ENCODE assay signal across 1 cellular context in the genomic region with DNA sequence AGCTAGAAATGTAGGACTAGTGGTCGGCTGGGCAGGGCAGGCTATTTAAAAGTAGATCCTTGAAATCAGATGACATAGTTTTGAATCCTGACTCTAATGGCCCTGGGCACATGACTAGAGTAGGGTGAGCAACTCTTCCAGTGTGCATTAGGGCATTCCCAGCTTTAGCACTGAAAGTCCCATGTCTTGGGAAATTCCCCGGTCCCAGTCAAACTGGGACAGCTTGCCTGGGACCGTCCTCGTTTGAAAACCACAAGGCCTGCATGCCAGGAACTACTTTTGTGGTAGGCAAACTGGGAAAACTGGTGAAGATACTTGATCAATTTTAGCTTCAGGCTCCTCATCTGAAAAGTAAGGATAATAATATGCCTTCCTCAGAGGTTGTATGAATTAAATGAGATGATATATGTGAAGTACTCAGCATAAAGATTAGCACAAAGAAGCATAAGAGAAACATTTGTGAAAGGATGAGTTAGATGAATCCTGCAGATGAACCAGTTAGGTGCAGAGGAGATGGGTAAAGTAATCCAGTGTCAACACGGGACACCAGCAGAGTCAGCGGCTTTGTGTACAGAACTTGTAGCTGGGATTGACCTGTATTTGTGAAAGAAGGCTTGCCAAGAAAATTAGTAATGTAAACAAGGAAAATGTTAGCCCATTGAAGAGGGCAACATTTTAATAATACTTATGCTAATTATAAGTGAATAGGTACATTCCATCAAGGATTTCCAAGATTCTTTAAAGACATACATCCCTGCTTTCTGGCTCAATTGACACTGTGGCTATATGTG.
TF ChIP-seq lines count a peak whose summit lies in the region.

No MANE protein-coding gene starts in this region.

TF ChIP-seq in GM23338, 12 proteins besides CTCF, POLR2A, EP300 and RAD21:
- TF ChIP-seq, protein P1, sequence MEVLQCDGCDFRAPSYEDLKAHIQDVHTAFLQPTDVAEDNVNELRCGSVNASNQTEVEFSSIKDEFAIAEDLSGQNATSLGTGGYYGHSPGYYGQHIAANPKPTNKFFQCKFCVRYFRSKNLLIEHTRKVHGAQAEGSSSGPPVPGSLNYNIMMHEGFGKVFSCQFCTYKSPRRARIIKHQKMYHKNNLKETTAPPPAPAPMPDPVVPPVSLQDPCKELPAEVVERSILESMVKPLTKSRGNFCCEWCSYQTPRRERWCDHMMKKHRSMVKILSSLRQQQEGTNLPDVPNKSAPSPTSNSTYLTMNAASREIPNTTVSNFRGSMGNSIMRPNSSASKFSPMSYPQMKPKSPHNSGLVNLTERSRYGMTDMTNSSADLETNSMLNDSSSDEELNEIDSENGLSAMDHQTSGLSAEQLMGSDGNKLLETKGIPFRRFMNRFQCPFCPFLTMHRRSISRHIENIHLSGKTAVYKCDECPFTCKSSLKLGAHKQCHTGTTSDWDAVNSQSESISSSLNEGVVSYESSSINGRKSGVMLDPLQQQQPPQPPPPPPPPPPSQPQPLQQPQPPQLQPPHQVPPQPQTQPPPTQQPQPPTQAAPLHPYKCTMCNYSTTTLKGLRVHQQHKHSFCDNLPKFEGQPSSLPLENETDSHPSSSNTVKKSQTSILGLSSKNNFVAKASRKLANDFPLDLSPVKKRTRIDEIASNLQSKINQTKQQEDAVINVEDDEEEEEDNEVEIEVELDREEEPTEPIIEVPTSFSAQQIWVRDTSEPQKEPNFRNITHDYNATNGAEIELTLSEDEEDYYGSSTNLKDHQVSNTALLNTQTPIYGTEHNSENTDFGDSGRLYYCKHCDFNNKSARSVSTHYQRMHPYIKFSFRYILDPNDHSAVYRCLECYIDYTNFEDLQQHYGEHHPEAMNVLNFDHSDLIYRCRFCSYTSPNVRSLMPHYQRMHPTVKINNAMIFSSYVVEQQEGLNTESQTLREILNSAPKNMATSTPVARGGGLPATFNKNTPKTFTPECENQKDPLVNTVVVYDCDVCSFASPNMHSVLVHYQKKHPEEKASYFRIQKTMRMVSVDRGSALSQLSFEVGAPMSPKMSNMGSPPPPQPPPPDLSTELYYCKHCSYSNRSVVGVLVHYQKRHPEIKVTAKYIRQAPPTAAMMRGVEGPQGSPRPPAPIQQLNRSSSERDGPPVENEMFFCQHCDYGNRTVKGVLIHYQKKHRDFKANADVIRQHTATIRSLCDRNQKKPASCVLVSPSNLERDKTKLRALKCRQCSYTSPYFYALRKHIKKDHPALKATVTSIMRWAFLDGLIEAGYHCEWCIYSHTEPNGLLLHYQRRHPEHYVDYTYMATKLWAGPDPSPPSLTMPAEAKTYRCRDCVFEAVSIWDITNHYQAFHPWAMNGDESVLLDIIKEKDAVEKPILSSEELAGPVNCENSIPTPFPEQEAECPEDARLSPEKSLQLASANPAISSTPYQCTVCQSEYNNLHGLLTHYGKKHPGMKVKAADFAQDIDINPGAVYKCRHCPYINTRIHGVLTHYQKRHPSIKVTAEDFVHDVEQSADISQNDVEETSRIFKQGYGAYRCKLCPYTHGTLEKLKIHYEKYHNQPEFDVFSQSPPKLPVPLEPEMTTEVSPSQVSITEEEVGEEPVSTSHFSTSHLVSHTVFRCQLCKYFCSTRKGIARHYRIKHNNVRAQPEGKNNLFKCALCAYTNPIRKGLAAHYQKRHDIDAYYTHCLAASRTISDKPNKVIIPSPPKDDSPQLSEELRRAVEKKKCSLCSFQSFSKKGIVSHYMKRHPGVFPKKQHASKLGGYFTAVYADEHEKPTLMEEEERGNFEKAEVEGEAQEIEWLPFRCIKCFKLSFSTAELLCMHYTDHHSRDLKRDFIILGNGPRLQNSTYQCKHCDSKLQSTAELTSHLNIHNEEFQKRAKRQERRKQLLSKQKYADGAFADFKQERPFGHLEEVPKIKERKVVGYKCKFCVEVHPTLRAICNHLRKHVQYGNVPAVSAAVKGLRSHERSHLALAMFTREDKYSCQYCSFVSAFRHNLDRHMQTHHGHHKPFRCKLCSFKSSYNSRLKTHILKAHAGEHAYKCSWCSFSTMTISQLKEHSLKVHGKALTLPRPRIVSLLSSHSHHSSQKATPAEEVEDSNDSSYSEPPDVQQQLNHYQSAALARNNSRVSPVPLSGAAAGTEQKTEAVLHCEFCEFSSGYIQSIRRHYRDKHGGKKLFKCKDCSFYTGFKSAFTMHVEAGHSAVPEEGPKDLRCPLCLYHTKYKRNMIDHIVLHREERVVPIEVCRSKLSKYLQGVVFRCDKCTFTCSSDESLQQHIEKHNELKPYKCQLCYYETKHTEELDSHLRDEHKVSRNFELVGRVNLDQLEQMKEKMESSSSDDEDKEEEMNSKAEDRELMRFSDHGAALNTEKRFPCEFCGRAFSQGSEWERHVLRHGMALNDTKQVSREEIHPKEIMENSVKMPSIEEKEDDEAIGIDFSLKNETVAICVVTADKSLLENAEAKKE (CRISPR knock-in tag; IDR thresholded peaks at IDR 0.05): no peak
- TF ChIP-seq STAT1 (IDR thresholded peaks at IDR 0.05; ENCODE audit: unreplicated experiment) (no peak), EZH2 (IDR thresholded peaks at IDR 0.05; ENCODE audit: low read depth, unreplicated experiment) (no peak)
